13 cellular contexts compared by ENCODE assay signal in genomic region chr13:93298741-93299140, GRCh38.
"Had no signal": no experiment of that assay in that cellular context is flagged by ENCODE, and none has a peak within 500 bp of the region (broad histone marks: within the 10 kb centered on the region; RNA-seq: fewer than 3 reads in every experiment).

No MANE protein-coding gene starts in this region.

- H3K9me3 ChIP-seq: ascending aorta, lower lobe of right lung, neutrophil, tibial artery, uterus had no signal

- DNase-seq: activated CD4-positive, alpha-beta memory T cell treated with anti-CD3 and anti-CD28 coated beads, Interleukin-2, amount 10 ng/mL, durations not matched to agents 7 days and 5 days; activated T-cell treated with anti-CD3 and anti-CD28 coated beads, Interleukin-2, amount 50 U/mL, for 72 hours; effector CD4-positive, alpha-beta T cell; lower lobe of right lung; naive thymus-derived CD4-positive, alpha-beta T cell; retina; small intestine; T-helper 9 cell; tibial artery; uterus had no signal

- ATAC-seq: activated T-cell treated with anti-CD3 and anti-CD28 coated beads, Interleukin-2, amount 50 U/mL, for 72 hours; lower lobe of right lung; naive thymus-derived CD4-positive, alpha-beta T cell had no signal

- H3K4me1 ChIP-seq: ascending aorta, lower lobe of right lung, tibial artery, uterus had no signal

- H3K27ac ChIP-seq: ascending aorta, coronary artery, lower lobe of right lung, neutrophil, tibial artery, uterus had no signal

- H3K27me3 ChIP-seq: ascending aorta, neutrophil, tibial artery, uterus had no signal

- H3K36me3 ChIP-seq: ascending aorta, lower lobe of right lung, neutrophil, tibial artery, uterus had no signal

- H3K4me3 ChIP-seq: ascending aorta, coronary artery, lower lobe of right lung, tibial artery, uterus had no signal
